ENCODE assay signal across 1 cellular context in genomic region chr14:99571303-99571986, GRCh38.
TF ChIP-seq lines count a peak whose summit lies in the region.

No MANE protein-coding gene starts in this region.

TF ChIP-seq in HEK293, 187 proteins besides CTCF, POLR2A, EP300 and RAD21 (continued from another document and continues in another):
- TF ChIP-seq ZNF404 (tag by site-specific recombination; IDR thresholded peaks at IDR 0.05), result no peak
- peak; percentile 92 for TF ChIP-seq SP7 (tag by site-specific recombination; IDR thresholded peaks at IDR 0.05)
- no peak for TF ChIP-seq ZEB2 (tag by site-specific recombination; IDR thresholded peaks at IDR 0.05)
- TF ChIP-seq REPIN1 (tag by site-specific recombination; IDR thresholded peaks at IDR 0.05; ENCODE audit: low read depth), result peak; percentile 94; the same call in 1 of the 2 replicates
- TF ChIP-seq ZNF621 (tag by site-specific recombination; IDR thresholded peaks at IDR 0.05), result no peak
- TF ChIP-seq ZIC2 (tag by site-specific recombination; IDR thresholded peaks at IDR 0.05), result peak; percentile 85
- no peak for TF ChIP-seq ZFHX2 (tag by site-specific recombination; conservative IDR thresholded peaks at IDR 0.05)
- TF ChIP-seq ZNF518A (tag by site-specific recombination; conservative IDR thresholded peaks at IDR 0.05; ENCODE audit: low read depth), result 0 out of 2 replicates have a peak, but pooled peaks have one; percentile 17
- TF ChIP-seq BCL6B (tag by site-specific recombination; IDR thresholded peaks at IDR 0.05), result no peak
- no peak for TF ChIP-seq ZBTB10 (tag by site-specific recombination; IDR thresholded peaks at IDR 0.05)
- no peak for TF ChIP-seq ZBTB49 (tag by site-specific recombination; IDR thresholded peaks at IDR 0.05; ENCODE audit: low read depth)
- TF ChIP-seq ZFP37 (tag by site-specific recombination; IDR thresholded peaks at IDR 0.05), result no peak
- 0 out of 2 replicates have a peak, but pooled peaks have one; percentile 36 for TF ChIP-seq ZNF341 (tag by site-specific recombination; IDR thresholded peaks at IDR 0.05; ENCODE audit: low read depth)
- no peak for TF ChIP-seq ZNF184 (tag by site-specific recombination; IDR thresholded peaks at IDR 0.05)
- TF ChIP-seq KLF8 (tag by site-specific recombination; IDR thresholded peaks at IDR 0.05), result no peak
- TF ChIP-seq GLIS2 (tag by site-specific recombination; IDR thresholded peaks at IDR 0.05), result no peak
- TF ChIP-seq HOXC10 (CRISPR knock-in tag; IDR thresholded peaks at IDR 0.05), result no peak
- TF ChIP-seq ZNF529 (tag by site-specific recombination; IDR thresholded peaks at IDR 0.05; ENCODE audit: insufficient replicate concordance), result no peak
- TF ChIP-seq ZBTB44 (tag by site-specific recombination; IDR thresholded peaks at IDR 0.05), result peak; percentile 86
- TF ChIP-seq MYNN (tag by site-specific recombination; IDR thresholded peaks at IDR 0.05; ENCODE audit: borderline replicate concordance), result no peak
- TF ChIP-seq ZNF223 (tag by site-specific recombination; IDR thresholded peaks at IDR 0.05), result peak; percentile 70; the same call in 1 of the 2 replicates
- TF ChIP-seq OSR2 (tag by site-specific recombination; IDR thresholded peaks at IDR 0.05), result peak; percentile 80
- no peak for TF ChIP-seq ZNF704 (tag by site-specific recombination; IDR thresholded peaks at IDR 0.05)
- no peak for TF ChIP-seq ZNF266 (tag by site-specific recombination; IDR thresholded peaks at IDR 0.05; ENCODE audit: low read depth)
- TF ChIP-seq ZNF629 (tag by site-specific recombination; IDR thresholded peaks at IDR 0.05), result peak; percentile 67
- no peak for TF ChIP-seq ZFP3 (tag by site-specific recombination; IDR thresholded peaks at IDR 0.05; ENCODE audit: low read depth)
- no peak for TF ChIP-seq ATF2 (tag by site-specific recombination; IDR thresholded peaks at IDR 0.05; ENCODE audit: low read depth)
- peak; percentile 86 for TF ChIP-seq ZFP69B (tag by site-specific recombination; IDR thresholded peaks at IDR 0.05)
- TF ChIP-seq ZNF19 (tag by site-specific recombination; IDR thresholded peaks at IDR 0.05; ENCODE audit: low read depth), result no peak
- no peak for TF ChIP-seq ZSCAN16 (tag by site-specific recombination; IDR thresholded peaks at IDR 0.05)
- TF ChIP-seq ZNF311 (tag by site-specific recombination; IDR thresholded peaks at IDR 0.05; ENCODE audit: borderline replicate concordance), result no peak
- no peak for TF ChIP-seq ZNF398 (tag by site-specific recombination; IDR thresholded peaks at IDR 0.05)
- TF ChIP-seq ZNF248 (tag by site-specific recombination; IDR thresholded peaks at IDR 0.05), result no peak
- no peak for TF ChIP-seq ZNF596 (tag by site-specific recombination; IDR thresholded peaks at IDR 0.05)
- no peak for TF ChIP-seq ZNF600 (tag by site-specific recombination; IDR thresholded peaks at IDR 0.05)
- TF ChIP-seq ZNF654 (tag by site-specific recombination; IDR thresholded peaks at IDR 0.05; ENCODE audit: low read depth), result no peak
- no peak for TF ChIP-seq ZNF391 (tag by site-specific recombination; IDR thresholded peaks at IDR 0.05; ENCODE audit: borderline replicate concordance, low read depth)
- no peak for TF ChIP-seq BCL11A (tag by site-specific recombination; IDR thresholded peaks at IDR 0.05; ENCODE audit: low read depth)
- peak; percentile 79 for TF ChIP-seq ZBTB8A (tag by site-specific recombination; IDR thresholded peaks at IDR 0.05)
- TF ChIP-seq ZNF18 (tag by site-specific recombination; IDR thresholded peaks at IDR 0.05), result peak; percentile 70
- TF ChIP-seq SCRT2 (tag by site-specific recombination; IDR thresholded peaks at IDR 0.05), result no peak
